Comparison of ENCODE assay signal across 1 cellular context in the genomic region with DNA sequence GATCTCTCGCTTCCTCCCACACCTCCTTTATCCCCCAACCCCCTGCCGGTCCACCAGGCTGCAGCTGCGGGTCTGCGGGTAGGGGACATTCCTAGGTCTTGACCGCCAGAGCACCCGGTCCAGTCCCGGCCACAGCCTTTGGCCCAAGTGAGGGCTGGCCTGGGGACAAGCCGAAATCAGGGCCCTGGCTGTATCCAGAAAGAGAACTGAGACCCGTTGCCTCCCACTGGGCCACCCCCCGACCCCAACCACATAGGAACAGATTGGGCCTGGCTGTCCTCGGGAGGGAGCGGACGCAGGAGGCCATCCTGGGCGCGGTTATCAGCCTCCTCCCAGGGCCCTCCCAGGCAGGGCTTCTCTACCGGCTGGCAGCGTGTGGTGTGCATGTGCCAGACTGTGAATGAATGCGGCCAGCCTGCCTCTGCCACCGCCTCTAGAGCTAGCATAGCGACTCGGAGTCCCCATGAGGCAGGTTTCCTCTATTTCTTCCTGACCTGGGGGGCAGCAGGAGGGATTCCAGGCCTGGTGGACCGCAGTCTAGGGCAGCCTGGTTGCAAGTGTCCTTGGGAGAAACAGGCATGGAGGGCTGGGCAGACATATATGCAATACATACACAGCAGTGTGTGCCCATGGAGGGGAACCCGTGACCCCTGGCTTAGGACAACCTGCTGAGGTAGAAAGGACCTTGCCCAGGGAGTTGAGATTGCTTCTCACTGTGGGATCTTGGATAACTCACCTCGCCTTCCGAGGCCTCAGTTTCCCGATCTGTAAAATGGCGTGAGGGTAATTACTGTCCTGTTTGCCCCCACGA.
TF ChIP-seq lines count a peak whose summit lies in the region.

No MANE protein-coding gene starts in this region.

TF ChIP-seq in WTC11, 78 proteins besides CTCF, POLR2A, EP300 and RAD21 (continued from another document):
- TF ChIP-seq ZNF281 (CRISPR knock-in tag; IDR thresholded peaks at IDR 0.05): no peak
